Comparison of ENCODE assay signal across 8 cellular contexts in genomic region chr10:95693668-95694534, GRCh38. TPM values are rescaled to one million over a fixed set of nuclear protein-coding genes. Genes with fewer than 3 reads are reported as not detected.
DNase-seq lines count a peak whose midpoint lies in the region; ATAC-seq, FAIRE-seq and TF ChIP-seq lines count a peak whose summit lies in the region.

Gene TCTN3 (minus strand): TSS chr10:95693927. CDS start chr10:95693899, 28 bp downstream.

- H3K4me1 ChIP-seq in pancreas (peaks cover 0 to 15% (median 0%) of the 10 kb centered on the region in 3 donors), tibial nerve (peaks cover 0 to 28% (median 13%) of the 10 kb centered on the region in 4 donors)

- peak; percentile 91 to 94 for TF ChIP-seq EP300 in tibial nerve (IDR thresholded peaks at IDR 0.05)

- H3K4me3 ChIP-seq in GM12864 (ENCODE audit: low read depth, low read length) = peak within 1 kb of the TSS; percentile 72
- peak within 1 kb of the TSS; percentile 89 for H3K4me3 ChIP-seq in SU-DHL-6 (ENCODE audit: insufficient read depth, low read length, poor library complexity, severe bottlenecking)
- peak within 1 kb of the TSS; percentile 69 to 77 (median 72) for H3K4me3 ChIP-seq in pancreas
- H3K4me3 ChIP-seq in tibial nerve = peak within 1 kb of the TSS; percentile 71 to 90 (median 83)

- 0 out of 2 replicates have a peak, but pooled peaks cover 4% of the 10 kb centered on the region for H3F3A ChIP-seq in SU-DHL-6 (ENCODE audit: insufficient read depth)

- H3K27ac ChIP-seq in SU-DHL-6 (ENCODE audit: low read depth, low read length) (no peak within 1 kb of the TSS), pancreas (peak within 1 kb of the TSS; percentile 34 to 79 (median 47)), tibial nerve (peak within 1 kb of the TSS; percentile 72 to 95 (median 90))

- H3K9me2 ChIP-seq in SU-DHL-6 (replicated peaks; ENCODE audit: insufficient read depth, low read length) = no peaks in the 10 kb centered on the region

- peak within 1 kb of the TSS; percentile 78 for H3K9ac ChIP-seq in SU-DHL-6 (ENCODE audit: low read length)

- intact Hi-C loops in Right ventricle myocardium inferior (cut with DNase I) (loop anchor here (1.0 to 5.0 kb wide), 3 partner anchors 49 to 168 kb away; no protein-coding TSS in a partner anchor), pancreas (cut with DNase I) (loop anchor here in 1 of 3 donors (10.0 kb wide), 1 partner anchor 141 kb away; no protein-coding TSS in a partner anchor)

- DNase-seq in GM12864 (ENCODE audit: low read depth) (peak; percentile 99), NCI-H1105 treated with DMSO at 0.1 percent for 48 hours (lab: John Stamatoyannopoulos, UW) (peak; percentile 96), Right ventricle myocardium inferior (ENCODE audit: missing footprints) (peak; percentile 99), pancreas (peak; percentile 95 to 99 (median 98)), tibial nerve (ENCODE audit: low spot score in 2 of 2) (peak; percentile 93 to 96)
- DNase-seq in activated naive CD8-positive, alpha-beta T cell treated with anti-CD3 and anti-CD28 coated beads, Interleukin-2, amount 50 U/mL, for 16 hours (ENCODE audit: low read depth, low spot score) = peak; percentile 88

- peaks cover 7% of the 10 kb centered on the region; the same call in 1 of the 2 replicates for H3K9me3 ChIP-seq in SU-DHL-6 (ENCODE audit: insufficient read depth, low read length)
- no peaks in the 10 kb centered on the region for H3K9me3 ChIP-seq in pancreas
- H3K9me3 ChIP-seq in tibial nerve = no peaks in the 10 kb centered on the region

- H3K4me2 ChIP-seq in SU-DHL-6 (ENCODE audit: low read depth, low read length, poor library complexity, severe bottlenecking) = peak within 1 kb of the TSS; percentile 76

- no peaks in the 10 kb centered on the region for H4K20me1 ChIP-seq in SU-DHL-6 (ENCODE audit: low read depth, low read length)

- H2AFZ ChIP-seq in SU-DHL-6 (ENCODE audit: low read depth, low read length, severe bottlenecking) = peak within 1 kb of the TSS; percentile 88

- FAIRE-seq in pancreas (lab: Jason Lieb, UNC) = peak; percentile 98

- WGBS in pancreas, 2 donors = 0% methylated on average over 49 to 53 of the region's 53 CpGs
- WGBS in tibial nerve, 2 donors = 1 to 4% methylated on average over 30 to 50 of the region's 53 CpGs

- ATAC-seq in HG02642 (IDR thresholded peaks at IDR 0.05; ENCODE audit: poor library complexity, unreplicated experiment) (peak; percentile 99), Right ventricle myocardium inferior (peak; percentile 100), pancreas (peak; percentile 99 to 100 (median 100))

- H3K79me2 ChIP-seq in SU-DHL-6 (ENCODE audit: insufficient read depth, low read length) = peaks cover 21% of the 10 kb centered on the region

- no peaks in the 10 kb centered on the region for H3K36me3 ChIP-seq in SU-DHL-6 (ENCODE audit: low read length)
- peaks cover 0 to 3% (median 0%) of the 10 kb centered on the region in 3 donors for H3K36me3 ChIP-seq in pancreas
- H3K36me3 ChIP-seq in tibial nerve = peaks cover 0 to 25% (median 0%) of the 10 kb centered on the region in 3 donors

- TF ChIP-seq CTCF in GM12864 (IDR thresholded peaks at IDR 0.05; ENCODE audit: low read depth, low read length, missing control alignments) = peak; percentile 95
- TF ChIP-seq CTCF in SU-DHL-6 (IDR thresholded peaks at IDR 0.05; ENCODE audit: insufficient read depth, low read length, poor library complexity, severe bottlenecking) = peak; percentile 99
- peak; percentile 98 to 99 (median 99) for TF ChIP-seq CTCF in pancreas (IDR thresholded peaks at IDR 0.05)
- peak; percentile 98 to 100 (median 99) for TF ChIP-seq CTCF in tibial nerve (IDR thresholded peaks at IDR 0.05)

- TF ChIP-seq POLR2A in tibial nerve (IDR thresholded peaks at IDR 0.05) = peak in 1 of 2 donors; percentile 88

- no peaks in the 10 kb centered on the region for H3K27me3 ChIP-seq in SU-DHL-6 (ENCODE audit: low read length)
- H3K27me3 ChIP-seq in pancreas = no peaks in the 10 kb centered on the region
- H3K27me3 ChIP-seq in tibial nerve = no peaks in the 10 kb centered on the region

RNA-seq across cellular contexts. Expression of gene TCTN3, which starts in this region (rescaled TPM):
- total RNA-seq in Right ventricle myocardium inferior = 9.7 TPM
- total RNA-seq in pancreas = 10 to 100 TPM in 5 of 6 donors, 1 to 10 TPM in 1; 8.9 to 25.5 (median 16.7) TPM
- 10 to 100 TPM in 1 of 2 donors, 1 to 10 TPM in 1; 8.1 to 16.8 TPM for polyA plus RNA-seq in pancreas
- total RNA-seq in tibial nerve = 10 to 100 TPM; 18.6 to 34.3 (median 21.7) TPM
